Comparison of ENCODE assay signal across 20 cellular contexts in the genomic region with DNA sequence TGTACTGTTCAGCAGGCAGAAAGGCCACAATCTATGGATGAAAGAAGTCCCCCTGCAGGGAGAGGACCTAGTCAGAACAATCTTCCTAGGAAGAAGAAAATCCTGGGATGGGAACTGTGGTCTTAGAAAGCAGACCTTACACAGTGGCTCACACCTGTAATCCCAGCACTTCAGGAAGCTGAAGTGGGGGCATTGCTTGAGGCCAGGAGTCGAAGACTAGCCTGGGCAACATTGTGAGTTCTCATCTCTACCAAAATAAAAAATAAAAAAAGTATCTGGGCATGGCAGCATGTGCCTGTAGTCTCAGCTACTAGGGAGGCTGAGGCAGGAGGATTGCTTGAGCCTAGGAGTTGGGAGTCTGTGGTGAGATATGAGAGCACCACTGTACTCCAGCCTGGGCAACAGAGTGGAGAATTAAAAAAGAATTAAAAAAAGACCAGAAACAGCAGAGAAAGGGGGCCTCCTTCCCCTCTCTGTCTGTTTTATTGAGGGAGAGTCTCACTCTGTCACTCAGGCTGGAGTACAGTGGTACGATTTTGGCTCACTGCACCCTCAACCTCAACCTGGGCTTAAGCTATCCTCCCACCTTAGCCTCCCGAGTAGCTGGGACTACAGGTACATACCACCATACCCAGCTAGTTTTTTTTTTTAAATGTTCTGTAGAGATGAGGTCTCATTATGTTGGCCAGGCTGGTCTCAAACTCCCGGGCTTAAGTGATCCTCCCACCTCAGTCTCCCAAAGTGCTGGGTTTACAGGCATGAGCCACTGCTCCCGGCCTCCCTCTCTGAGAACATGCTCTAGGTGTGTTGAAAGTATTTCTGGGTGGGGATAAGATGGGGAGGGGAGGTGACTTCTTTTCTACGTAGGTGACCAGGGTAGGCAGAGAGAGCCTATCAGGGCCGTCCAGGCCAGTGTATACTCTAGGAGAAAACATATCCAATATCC.
"Had no signal": no experiment of that assay in that cellular context is flagged by ENCODE, and none has a peak within 500 bp of the region (broad histone marks: within the 10 kb centered on the region; RNA-seq: fewer than 3 reads in every experiment).

No MANE protein-coding gene starts in this region.

- DNase-seq: activated CD4-positive, alpha-beta T cell treated with anti-CD3 and anti-CD28 coated beads for 1 hour; activated CD4-positive, alpha-beta T cell treated with anti-CD3 and anti-CD28 coated beads, Interleukin-2, amount 50 U/mL, for 4 hours; activated naive CD8-positive, alpha-beta T cell treated with anti-CD3 and anti-CD28 coated beads for 36 hours; activated T-cell treated with anti-CD3 and anti-CD28 coated beads, Interleukin-2, amount 50 U/mL, for 72 hours; amygdala; caudate nucleus; foreskin keratinocyte; lower lobe of right lung; naive B cell; pancreas; retina; SK-N-SH; small intestine; stimulated activated CD4-positive, alpha-beta T cell treated with anti-CD3 and anti-CD28 coated beads, Interleukin-4, amount 100 ng/mL, for 4 hours; stimulated activated CD8-positive, alpha-beta memory T cell treated with anti-CD3 and anti-CD28 coated beads, Interleukin-4, amount 100 ng/mL, for 48 hours; stimulated activated naive CD4-positive, alpha-beta T cell treated with Interleukin-2 at 50 U/mL for 16 hours; T-helper 1 cell; T1000 had no signal

- H3K9me3 Mint-ChIP-seq: activated naive CD8-positive, alpha-beta T cell treated with anti-CD3 and anti-CD28 coated beads for 36 hours; activated T-cell treated with anti-CD3 and anti-CD28 coated beads, Interleukin-2, amount 50 U/mL, for 72 hours; naive B cell had no signal

- H3K36me3 Mint-ChIP-seq: activated naive CD8-positive, alpha-beta T cell treated with anti-CD3 and anti-CD28 coated beads for 36 hours had no signal

- H3K4me3 Mint-ChIP-seq: activated naive CD8-positive, alpha-beta T cell treated with anti-CD3 and anti-CD28 coated beads for 36 hours; activated T-cell treated with anti-CD3 and anti-CD28 coated beads, Interleukin-2, amount 50 U/mL, for 72 hours; naive B cell had no signal

- H3K4me2 ChIP-seq: SK-N-SH had no signal

- H3K27ac Mint-ChIP-seq: activated naive CD8-positive, alpha-beta T cell treated with anti-CD3 and anti-CD28 coated beads for 36 hours; activated T-cell treated with anti-CD3 and anti-CD28 coated beads, Interleukin-2, amount 50 U/mL, for 72 hours; naive B cell had no signal

- ATAC-seq: activated T-cell treated with anti-CD3 and anti-CD28 coated beads, Interleukin-2, amount 50 U/mL, for 72 hours; body of pancreas; foreskin keratinocyte; lower lobe of right lung; pancreas had no signal

- H3K4me3 ChIP-seq: body of pancreas, lower lobe of right lung, pancreas, upper lobe of left lung had no signal

- H3K9ac ChIP-seq: SK-N-SH had no signal

- H3K9me3 ChIP-seq: body of pancreas, lower lobe of right lung, pancreas, SK-N-SH, upper lobe of left lung had no signal

- H3K27me3 ChIP-seq: body of pancreas, foreskin keratinocyte, pancreas, upper lobe of left lung had no signal

- H3K27ac ChIP-seq: body of pancreas, foreskin keratinocyte, lower lobe of right lung, pancreas had no signal

- H3K36me3 ChIP-seq: pancreas had no signal
